22 cellular contexts compared by ENCODE assay signal in genomic region chr9:5553211-5553610, GRCh38. TPM values are rescaled to one million over a fixed set of nuclear protein-coding genes. Genes with fewer than 3 reads are reported as not detected.
DNase-seq lines count a peak whose midpoint lies in the region; ATAC-seq and TF ChIP-seq lines count a peak whose summit lies in the region.
"Had no signal": no experiment of that assay in that cellular context is flagged by ENCODE, and none has a peak within 500 bp of the region (broad histone marks: within the 10 kb centered on the region; RNA-seq: fewer than 3 reads in every experiment).

No MANE protein-coding gene starts in this region.

- no peak overlapping the region for H2AFZ ChIP-seq in IMR-90 (replicated peaks; ENCODE audit: low read length, poor library complexity)

- H3K27ac Mint-ChIP-seq in dendritic cell treated with granulocyte-macrophage colony-stimulating factor and Interleukin-4, amounts not matched to agents 40 ng/mL and 50 ng/mL, for 4 days: peak overlapping the region; percentile 67
- H3K27ac Mint-ChIP-seq in nephron progenitor cell (no peak overlapping the region), Caco-2 (ENCODE audit: unreplicated experiment) (no peak overlapping the region)
- H3K27ac Mint-ChIP-seq: CD8-positive, alpha-beta T cell; T-helper 1 cell treated with Interleukin-12 subunit alpha and Interleukin-12 subunit beta and Interleukin-4 antibody, amounts not matched to agents 30 μg/mL and 1 μg/mL, for 36 hours; WTC11 had no signal

- DNase-seq in A172 (ENCODE audit: low spot score) (peak; percentile 27), IMR-90 (peak; percentile 89), myocyte (ENCODE audit: low read depth) (peak; percentile 16), nephron progenitor cell (no peak), Caco-2 (no peak), colonic mucosa (no peak)
- no peak for DNase-seq in activated CD8-positive, alpha-beta memory T cell treated with anti-CD3 and anti-CD28 coated beads, Interleukin-2, amount 50 U/mL, for 48 hours
- DNase-seq: 8988T; amygdala; CD8-positive, alpha-beta T cell; left cardiac atrium; NCI-H146; NCI-H2227 treated with DMSO at 0.1 percent for 48 hours; ovary; small intestine had no signal

- in situ Hi-C loops in IMR-90 (cut with MboI; ENCODE audit: low sequenced_read_pairs): no loop called here

- H3K79me1 ChIP-seq in IMR-90 (ENCODE audit: low read depth in 1 of 2, low read length in 2 of 2): peaks cover 12 to 63% of the 10 kb centered on the region in 2 experiments

- POLR2A ChIA-PET in IMR-90 (lab: Charles Lee; ENCODE audit: unreplicated experiment) (interaction anchor here (0.6 kb wide), 1 partner anchor 76 kb away, joined by 6 read pairs; the partner anchor contains the start of gene RIC1), Caco-2 (lab: Charles Lee) (no interaction called here)

- peak overlapping the region; percentile 94 for H2BK20ac ChIP-seq in IMR-90 (ENCODE audit: low read depth, low read length)

- H4K20me1 ChIP-seq in IMR-90 (ENCODE audit: insufficient read depth, low read length): no peaks in the 10 kb centered on the region

- H3K9me3 Mint-ChIP-seq in dendritic cell treated with granulocyte-macrophage colony-stimulating factor and Interleukin-4, amounts not matched to agents 40 ng/mL and 50 ng/mL, for 4 days: no peaks in the 10 kb centered on the region
- H3K9me3 Mint-ChIP-seq in nephron progenitor cell (no peaks in the 10 kb centered on the region), Caco-2 (ENCODE audit: unreplicated experiment) (no peaks in the 10 kb centered on the region)
- H3K9me3 Mint-ChIP-seq: CD8-positive, alpha-beta T cell; stimulated activated effector memory CD8-positive, alpha-beta T cell treated with anti-CD3 and anti-CD28 coated beads, Interleukin-12 subunit alpha, Interleukin-12 subunit beta, amount 100 ng/mL, for 72 hours; T-helper 1 cell treated with Interleukin-12 subunit alpha and Interleukin-12 subunit beta and Interleukin-4 antibody, amounts not matched to agents 30 μg/mL and 1 μg/mL, for 36 hours; WTC11 had no signal

- H2AK9ac ChIP-seq in IMR-90 (replicated peaks; ENCODE audit: low read depth, low read length, poor library complexity): no peak overlapping the region

- H3K4me2 ChIP-seq in IMR-90 (ENCODE audit: low read depth, low read length): peak overlapping the region; percentile 26; the same call in 1 of the 2 replicates

- ATAC-seq in IMR-90 (ENCODE audit: low read depth): peak; percentile 51
- ATAC-seq: CD8-positive, alpha-beta T cell; esophagus mucosa; left cardiac atrium; Right ventricle myocardium inferior; stimulated activated effector memory CD8-positive, alpha-beta T cell treated with anti-CD3 and anti-CD28 coated beads, Interleukin-12 subunit alpha, Interleukin-12 subunit beta, amount 100 ng/mL, for 72 hours; WTC11 had no signal

- CTCF ChIA-PET in IMR-90 (lab: Yijun Ruan, JAX) (no interaction called here), Caco-2 (lab: Charles Lee) (no interaction called here)

- no peaks in the 10 kb centered on the region for H3K9me3 ChIP-seq in IMR-90 (ENCODE audit: control insufficient read depth, insufficient read depth, low read length)
- no peaks in the 10 kb centered on the region for H3K9me3 ChIP-seq in Caco-2
- H3K9me3 ChIP-seq in colonic mucosa: no peaks in the 10 kb centered on the region
- H3K9me3 ChIP-seq: ovary, tibial nerve had no signal

- peak overlapping the region; percentile 82; the same call in 2 of the 3 replicates for H2BK15ac ChIP-seq in IMR-90 (ENCODE audit: low read depth, low read length)

- peak overlapping the region; percentile 95 for H2BK120ac ChIP-seq in IMR-90 (ENCODE audit: low read depth, low read length)

- TF ChIP-seq POLR2A in IMR-90 (IDR thresholded peaks at IDR 0.05; ENCODE audit: low read depth, low read length): no peak

- no peak overlapping the region for H3K4me3 Mint-ChIP-seq in dendritic cell treated with granulocyte-macrophage colony-stimulating factor and Interleukin-4, amounts not matched to agents 40 ng/mL and 50 ng/mL, for 4 days
- H3K4me3 Mint-ChIP-seq in nephron progenitor cell (no peak overlapping the region), Caco-2 (ENCODE audit: unreplicated experiment) (no peak overlapping the region)
- H3K4me3 Mint-ChIP-seq: CD8-positive, alpha-beta T cell; stimulated activated effector memory CD8-positive, alpha-beta T cell treated with anti-CD3 and anti-CD28 coated beads, Interleukin-12 subunit alpha, Interleukin-12 subunit beta, amount 100 ng/mL, for 72 hours; T-helper 1 cell treated with Interleukin-12 subunit alpha and Interleukin-12 subunit beta and Interleukin-4 antibody, amounts not matched to agents 30 μg/mL and 1 μg/mL, for 36 hours; WTC11 had no signal

- H3K9me1 ChIP-seq in IMR-90 (ENCODE audit: insufficient read depth, low read length): peaks cover 20% of the 10 kb centered on the region

- H3K27ac ChIP-seq in IMR-90 (ENCODE audit: insufficient read depth, low read length) (peak overlapping the region; percentile 92), colonic mucosa (no peak overlapping the region)
- H3K27ac ChIP-seq: ovary, tibial nerve had no signal

- H4K91ac ChIP-seq in IMR-90 (ENCODE audit: insufficient read depth, low read depth, low read length): peak overlapping the region; percentile 94

- H2AK5ac ChIP-seq in IMR-90 (ENCODE audit: low read depth, low read length): peak overlapping the region; percentile 96

- TF ChIP-seq CTCF in IMR-90 (conservative IDR thresholded peaks at IDR 0.05; ENCODE audit: low read depth, low read length) (no peak), nephron progenitor cell (IDR thresholded peaks at IDR 0.05) (no peak), Caco-2 (IDR thresholded peaks at IDR 0.05; ENCODE audit: insufficient read depth in 1 of 2, low read depth in 1 of 2, low read length in 1 of 2, severe bottlenecking in 1 of 2, unreplicated experiment in 1 of 2) (no peak), colonic mucosa (IDR thresholded peaks at IDR 0.05) (no peak)

- no peaks in the 10 kb centered on the region for H3K27me3 Mint-ChIP-seq in dendritic cell treated with granulocyte-macrophage colony-stimulating factor and Interleukin-4, amounts not matched to agents 40 ng/mL and 50 ng/mL, for 4 days
- no peaks in the 10 kb centered on the region for H3K27me3 Mint-ChIP-seq in nephron progenitor cell (ENCODE audit: low read depth, poor library complexity)
- H3K27me3 Mint-ChIP-seq in Caco-2 (ENCODE audit: insufficient read depth, unreplicated experiment): peaks cover 3% of the 10 kb centered on the region

- no peaks in the 10 kb centered on the region for H3K27me3 ChIP-seq in IMR-90 (ENCODE audit: control insufficient read depth, insufficient read depth, low read length)
- H3K27me3 ChIP-seq in Caco-2 (replicated peaks; ENCODE audit: control insufficient read depth, insufficient read depth, low read length): no peaks in the 10 kb centered on the region
- H3K27me3 ChIP-seq in colonic mucosa: no peaks in the 10 kb centered on the region
- H3K27me3 ChIP-seq: ovary, tibial nerve had no signal

- peak overlapping the region; percentile 86 for H3K56ac ChIP-seq in IMR-90 (ENCODE audit: extremely low read depth, insufficient read depth, low read length)

- H3K4me3 ChIP-seq in IMR-90 (ENCODE audit: insufficient read depth, low read depth, low read length) (no peak overlapping the region), Caco-2 (ENCODE audit: low read depth, low read length) (no peak overlapping the region), colonic mucosa (no peak overlapping the region)
- H3K4me3 ChIP-seq: ovary, tibial nerve had no signal

- intact Hi-C loops in IMR-90 (cut with micrococcal nuclease): loop anchor here (1.0 kb wide), 1 partner anchor 44 kb away; no protein-coding TSS in a partner anchor
- intact Hi-C loops in dendritic cell treated with granulocyte-macrophage colony-stimulating factor and Interleukin-4, amounts not matched to agents 40 ng/mL and 50 ng/mL, for 4 days (cut with micrococcal nuclease): no loop called here
- intact Hi-C loops in Caco-2 (cut with micrococcal nuclease; ENCODE audit: unreplicated experiment): no loop called here
- intact Hi-C loops in colonic mucosa (cut with DNase I): no loop called here

- H3K14ac ChIP-seq in IMR-90 (replicated peaks; ENCODE audit: low read depth, low read length): peak overlapping the region; percentile 82

- H3K23ac ChIP-seq in IMR-90 (ENCODE audit: low read depth, low read length): peak overlapping the region; percentile 96

- H3K4ac ChIP-seq in IMR-90 (ENCODE audit: low read depth, low read length): peak overlapping the region; percentile 91

- peak overlapping the region; percentile 88; the same call in 1 of the 2 replicates for H3K18ac ChIP-seq in IMR-90 (ENCODE audit: low read depth, low read length)

- TF ChIP-seq RAD21 in IMR-90 (IDR thresholded peaks at IDR 0.05; ENCODE audit: low read length): no peak

- H3K4me1 ChIP-seq in IMR-90 (ENCODE audit: control insufficient read depth, insufficient read depth, low read length) (peaks cover 28% of the 10 kb centered on the region), Caco-2 (no peaks in the 10 kb centered on the region), colonic mucosa (no peaks in the 10 kb centered on the region)

- H3K9ac ChIP-seq in IMR-90 (ENCODE audit: low read depth, low read length): peak overlapping the region; percentile 42; the same call in 1 of the 2 replicates
- H3K9ac ChIP-seq in colonic mucosa (ENCODE audit: low read depth in 2 of 2, low read length in 2 of 2): no peak overlapping the region

- peaks cover 84% of the 10 kb centered on the region for H3K4me1 Mint-ChIP-seq in dendritic cell treated with granulocyte-macrophage colony-stimulating factor and Interleukin-4, amounts not matched to agents 40 ng/mL and 50 ng/mL, for 4 days (ENCODE audit: low read depth)
- H3K4me1 Mint-ChIP-seq in nephron progenitor cell (peaks cover 27% of the 10 kb centered on the region), Caco-2 (ENCODE audit: low read depth, unreplicated experiment) (no peaks in the 10 kb centered on the region)
- H3K4me1 Mint-ChIP-seq: WTC11 had no signal

- no TSS peak for BruUV-seq in IMR-90 (replicated peaks; lab: Mats Ljungman, UMichigan)
- BruUV-seq in Caco-2 (replicated peaks; lab: Mats Ljungman, UMichigan): no TSS peak

- H3K36me3 ChIP-seq in IMR-90 (ENCODE audit: control insufficient read depth, insufficient read depth, low read length) (peaks cover 4% of the 10 kb centered on the region; the same call in 1 of the 2 replicates), Caco-2 (ENCODE audit: control insufficient read depth, insufficient read depth, low read length) (no peaks in the 10 kb centered on the region), colonic mucosa (no peaks in the 10 kb centered on the region)
- H3K36me3 ChIP-seq: ovary, tibial nerve had no signal

- H4K8ac ChIP-seq in IMR-90 (ENCODE audit: low read depth in 2 of 2, low read length in 2 of 2): peak overlapping the region; percentile 88 to 92

- peak overlapping the region; percentile 94; the same call in 1 of the 2 replicates for H4K5ac ChIP-seq in IMR-90 (ENCODE audit: low read depth, low read length)

- H3K36me3 Mint-ChIP-seq in dendritic cell treated with granulocyte-macrophage colony-stimulating factor and Interleukin-4, amounts not matched to agents 40 ng/mL and 50 ng/mL, for 4 days (ENCODE audit: low read depth): peaks cover 99% of the 10 kb centered on the region
- H3K36me3 Mint-ChIP-seq in nephron progenitor cell (ENCODE audit: low read depth) (no peaks in the 10 kb centered on the region), Caco-2 (ENCODE audit: insufficient read depth, unreplicated experiment) (no peaks in the 10 kb centered on the region)
- H3K36me3 Mint-ChIP-seq: CD8-positive, alpha-beta T cell; stimulated activated effector memory CD8-positive, alpha-beta T cell treated with anti-CD3 and anti-CD28 coated beads, Interleukin-12 subunit alpha, Interleukin-12 subunit beta, amount 100 ng/mL, for 72 hours; WTC11 had no signal

- peak overlapping the region; percentile 85 for H2BK5ac ChIP-seq in IMR-90 (ENCODE audit: low read depth, low read length, poor library complexity, severe bottlenecking)

- dilution Hi-C loops in IMR-90 (cut with HindIII; ENCODE audit: low sequenced_read_pairs, unreplicated experiment): no loop called here

- WGBS in IMR-90 (ENCODE audit: extremely low coverage in 2 of 2, insufficient read length in 1 of 2), 2 experiments: no CpG with 5 or more reads among the region's 4 CpGs

RNA-seq across cellular contexts. Expression of gene PDCD1LG2, which starts 42.9 kb away (rescaled TPM):
- total RNA-seq in A172 (2014; rRNA removed; shearing (Covaris generic)): 1.1 TPM in 2 replicates
- total RNA-seq in IMR-90 (2012; rRNA removed) (29.7 and 33.3 TPM in 2 replicates), myocyte (4.1 and 4.7 TPM in 2 replicates), Caco-2 (2022) (not detected in 2 replicates), colonic mucosa (1 to 10 TPM in 1 of 2 donors, under 1 TPM in 1; 0.15 to 1.0 TPM)
- 17.3 and 17.5 TPM in 2 replicates for polyA plus RNA-seq in IMR-90 (2012; rRNA removed)
- polyA plus RNA-seq in IMR-90 (2012; cell fraction: cytosol; rRNA removed): 5.9 and 8.7 TPM in 2 replicates
- 2.5 and 10.4 TPM in 2 replicates for polyA plus RNA-seq in IMR-90 (2012; cell fraction: nucleus; rRNA removed; ENCODE audit: low replicate concordance)
- 2.0 TPM for polyA plus RNA-seq in myocyte (2012)
- total RNA-seq: CD8-positive, alpha-beta T cell; WTC11 had no signal

Comparison
In these comparisons a context has a peak if more than half of its experiments do, and no peak if none do; other contexts are left out.
1. DNase-seq: peak in A172 (single experiment), IMR-90 (single experiment) and myocyte (single experiment); none in nephron progenitor cell (single experiment), activated CD8-positive, alpha-beta memory T cell treated with anti-CD3 and anti-CD28 coated beads, Interleukin-2, amount 50 U/mL, for 48 hours (single experiment), Caco-2 (0 of 2) and colonic mucosa (single experiment).